20 cellular contexts compared by ENCODE assay signal in genomic region chr1:14784790-14785773, GRCh38.
"Had no signal": no experiment of that assay in that cellular context is flagged by ENCODE, and none has a peak within 500 bp of the region (broad histone marks: within the 10 kb centered on the region; RNA-seq: fewer than 3 reads in every experiment).

No MANE protein-coding gene starts in this region.

- H3K4me1 Mint-ChIP-seq: naive B cell had no signal

- H3K27ac ChIP-seq: esophagus muscularis mucosa, gastrocnemius medialis, right atrium auricular region, sigmoid colon, stomach had no signal

- H3K4me3 Mint-ChIP-seq: naive B cell, neural crest cell had no signal

- H3K9me3 ChIP-seq: esophagus muscularis mucosa, gastrocnemius medialis, right atrium auricular region, sigmoid colon, stomach had no signal

- H3K36me3 ChIP-seq: esophagus muscularis mucosa, gastrocnemius medialis, right atrium auricular region, sigmoid colon, stomach had no signal

- DNase-seq: cortex of kidney; dorsolateral prefrontal cortex; effector CD8-positive, alpha-beta T cell; gastrocnemius medialis; glutamatergic neuron; left colon; left ventricle myocardium superior; mesendoderm; naive B cell; sigmoid colon; stimulated activated CD4-positive, alpha-beta T cell treated with anti-CD3 and anti-CD28 coated beads, Interleukin-2, amount 100 ng/mL, for 24 hours; stimulated activated naive CD4-positive, alpha-beta T cell; stomach; substantia nigra; trophoblast cell had no signal

- H3K4me3 ChIP-seq: dorsolateral prefrontal cortex, esophagus muscularis mucosa, gastrocnemius medialis, lung, right atrium auricular region, sigmoid colon, skin epidermis, stomach had no signal

- H3K27me3 ChIP-seq: dorsolateral prefrontal cortex, esophagus muscularis mucosa, right atrium auricular region, sigmoid colon, stomach had no signal

- ATAC-seq: gastrocnemius medialis, left colon, left ventricle myocardium superior had no signal

- H3K36me3 Mint-ChIP-seq: naive B cell had no signal

- H3K27ac Mint-ChIP-seq: naive B cell had no signal

- H3K9me3 Mint-ChIP-seq: neural crest cell had no signal

- H3K4me1 ChIP-seq: esophagus muscularis mucosa, gastrocnemius medialis, right atrium auricular region, sigmoid colon, stomach had no signal
